Comparison of ENCODE assay signal across 20 cellular contexts in the genomic region with DNA sequence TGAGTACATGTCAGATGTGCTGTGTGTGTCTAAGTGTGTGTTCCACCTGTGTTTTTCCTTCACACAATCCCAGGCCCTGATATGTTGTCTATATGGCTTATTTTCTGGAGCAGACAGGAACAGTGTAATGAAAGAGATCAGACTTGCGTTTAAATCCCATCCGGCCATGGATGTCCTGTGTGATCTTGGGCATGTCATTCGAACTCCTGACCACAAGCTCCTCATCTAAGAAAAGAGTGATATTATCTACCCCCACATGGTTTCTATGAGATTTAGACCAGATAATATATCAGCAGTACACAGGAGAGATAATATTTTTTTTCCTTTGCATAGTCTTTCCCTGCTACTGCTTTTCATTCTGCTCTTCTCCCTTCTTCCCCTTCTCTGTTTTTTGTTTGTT. TPM values are rescaled to one million over a fixed set of nuclear protein-coding genes. Genes with fewer than 3 reads are reported as not detected.
DNase-seq lines count a peak whose midpoint lies in the region; ATAC-seq and TF ChIP-seq lines count a peak whose summit lies in the region.
"Had no signal": no experiment of that assay in that cellular context is flagged by ENCODE, and none has a peak within 500 bp of the region (broad histone marks: within the 10 kb centered on the region; RNA-seq: fewer than 3 reads in every experiment).

No MANE protein-coding gene starts in this region.

- POLR2A ChIA-PET in MCF 10A (lab: Yijun Ruan, JAX), result no interaction called here

- intact Hi-C loops in breast epithelium (cut with DNase I; ENCODE audit: low total_unique reads) (no loop called here), MCF 10A (cut with micrococcal nuclease) (no loop called here), Calu3 (cut with micrococcal nuclease; ENCODE audit: unreplicated experiment) (no loop called here)

- H3K27ac ChIP-seq in breast epithelium (peak overlapping the region; percentile 6 to 53), thymus (ENCODE audit: low read depth) (peak overlapping the region; percentile 84)
- H3K27ac ChIP-seq: cardiac muscle cell, right atrium auricular region had no signal

- 9% methylated on average over 3 of the region's 3 CpGs for WGBS in thymus

- H3K9me3 ChIP-seq in breast epithelium (no peaks in the 10 kb centered on the region), thymus (ENCODE audit: control insufficient read depth) (no peaks in the 10 kb centered on the region)
- H3K9me3 ChIP-seq: right atrium auricular region had no signal

- H3K4me1 Mint-ChIP-seq in MCF 10A (ENCODE audit: insufficient read depth, unreplicated experiment), result no peaks in the 10 kb centered on the region
- peaks cover 62% of the 10 kb centered on the region for H3K4me1 Mint-ChIP-seq in T-helper 1 cell treated with Interleukin-12 subunit alpha and Interleukin-12 subunit beta and Interleukin-4 antibody, amounts not matched to agents 30 μg/mL and 1 μg/mL, for 36 hours (ENCODE audit: low read depth)
- H3K4me1 Mint-ChIP-seq in effector memory CD8-positive, alpha-beta T cell (ENCODE audit: low read depth in 2 of 2), result peaks cover 66 to 75% of the 10 kb centered on the region in 2 donors
- no peaks in the 10 kb centered on the region for H3K4me1 Mint-ChIP-seq in Calu3 (ENCODE audit: low read depth, unreplicated experiment)

- H3K27me3 ChIP-seq in breast epithelium (no peaks in the 10 kb centered on the region), thymus (ENCODE audit: control insufficient read depth, insufficient read depth) (no peaks in the 10 kb centered on the region)
- H3K27me3 ChIP-seq: cardiac muscle cell, right atrium auricular region had no signal

- CTCF ChIA-PET in MCF 10A (lab: Yijun Ruan, JAX) (no interaction called here), Calu3 (lab: Charles Lee) (no interaction called here)

- H3K27ac Mint-ChIP-seq in MCF 10A (ENCODE audit: low read depth, unreplicated experiment) (no peak overlapping the region), Calu3 (ENCODE audit: unreplicated experiment) (no peak overlapping the region)
- peak overlapping the region; percentile 77 for H3K27ac Mint-ChIP-seq in T-helper 1 cell treated with Interleukin-12 subunit alpha and Interleukin-12 subunit beta and Interleukin-4 antibody, amounts not matched to agents 30 μg/mL and 1 μg/mL, for 36 hours
- peak overlapping the region; percentile 97 to 98 for H3K27ac Mint-ChIP-seq in effector memory CD8-positive, alpha-beta T cell
- H3K27ac Mint-ChIP-seq: endodermal cell had no signal

- no peak for DNase-seq in breast epithelium (ENCODE audit: low spot score in 2 of 2)
- DNase-seq in MCF 10A (ENCODE audit: unreplicated experiment), result no peak
- no peak for DNase-seq in effector memory CD8-positive, alpha-beta T cell
- DNase-seq in Calu3, result no peak
- no peak for DNase-seq in SIG-M5 (lab: John Stamatoyannopoulos, UW)
- DNase-seq: activated CD4-positive, alpha-beta T cell treated with anti-CD3 and anti-CD28 coated beads for 1 hour; activated gamma-delta T cell treated with Interleukin-2 at 50 U/mL for 16 hours; endodermal cell; foreskin melanocyte; GOT3; NCI-H1048; NCI-H774; RPMI8226; stimulated activated CD4-positive, alpha-beta T cell treated with anti-CD3 and anti-CD28 coated beads, Interleukin-1b, Interleukin-23, amount 100 ng/mL, for 48 hours had no signal

- no peaks in the 10 kb centered on the region for H3K36me3 Mint-ChIP-seq in MCF 10A (ENCODE audit: insufficient read depth, unreplicated experiment)
- peaks cover 44% of the 10 kb centered on the region for H3K36me3 Mint-ChIP-seq in T-helper 1 cell treated with Interleukin-12 subunit alpha and Interleukin-12 subunit beta and Interleukin-4 antibody, amounts not matched to agents 30 μg/mL and 1 μg/mL, for 36 hours (ENCODE audit: low read depth)
- H3K36me3 Mint-ChIP-seq in effector memory CD8-positive, alpha-beta T cell (ENCODE audit: insufficient read depth), result peaks cover 34% of the 10 kb centered on the region
- no peaks in the 10 kb centered on the region for H3K36me3 Mint-ChIP-seq in Calu3 (ENCODE audit: insufficient read depth, unreplicated experiment)

- peak; percentile 31 for ATAC-seq in effector memory CD8-positive, alpha-beta T cell (replicated peaks)
- no peak for ATAC-seq in HG03354 (IDR thresholded peaks at IDR 0.05; ENCODE audit: poor library complexity, severe bottlenecking, unreplicated experiment)

- BruUV-seq in MCF 10A (replicated peaks; lab: Mats Ljungman, UMichigan) (no TSS peak), Calu3 (replicated peaks; lab: Mats Ljungman, UMichigan) (no TSS peak)

- H3K4me3 Mint-ChIP-seq in MCF 10A (ENCODE audit: unreplicated experiment), result no peak overlapping the region
- peak overlapping the region; percentile 41 for H3K4me3 Mint-ChIP-seq in T-helper 1 cell treated with Interleukin-12 subunit alpha and Interleukin-12 subunit beta and Interleukin-4 antibody, amounts not matched to agents 30 μg/mL and 1 μg/mL, for 36 hours
- peak overlapping the region; percentile 53 to 66 for H3K4me3 Mint-ChIP-seq in effector memory CD8-positive, alpha-beta T cell
- no peak overlapping the region for H3K4me3 Mint-ChIP-seq in Calu3 (ENCODE audit: low read depth, unreplicated experiment)
- H3K4me3 Mint-ChIP-seq: endodermal cell had no signal

- H3K4me1 ChIP-seq in breast epithelium (no peaks in the 10 kb centered on the region), thymus (ENCODE audit: control insufficient read depth, insufficient read depth, low read length) (peaks cover 60% of the 10 kb centered on the region)
- H3K4me1 ChIP-seq: right atrium auricular region had no signal

- no peak for TF ChIP-seq POLR2A in breast epithelium (IDR thresholded peaks at IDR 0.05)

- H3K9me3 Mint-ChIP-seq in MCF 10A (ENCODE audit: unreplicated experiment) (no peaks in the 10 kb centered on the region), Calu3 (ENCODE audit: low read depth, unreplicated experiment) (no peaks in the 10 kb centered on the region)
- no peaks in the 10 kb centered on the region for H3K9me3 Mint-ChIP-seq in T-helper 1 cell treated with Interleukin-12 subunit alpha and Interleukin-12 subunit beta and Interleukin-4 antibody, amounts not matched to agents 30 μg/mL and 1 μg/mL, for 36 hours
- H3K9me3 Mint-ChIP-seq in effector memory CD8-positive, alpha-beta T cell, result no peaks in the 10 kb centered on the region
- H3K9me3 Mint-ChIP-seq: endodermal cell had no signal

- H3K36me3 ChIP-seq in breast epithelium (no peaks in the 10 kb centered on the region), thymus (ENCODE audit: control insufficient read depth, insufficient read depth) (peaks cover 3% of the 10 kb centered on the region)
- H3K36me3 ChIP-seq: cardiac muscle cell, right atrium auricular region had no signal

- H3K4me3 ChIP-seq in breast epithelium, result no peak overlapping the region
- no peak overlapping the region for H3K4me3 ChIP-seq in thymus (ENCODE audit: low read length)
- H3K4me3 ChIP-seq: cardiac muscle cell, right atrium auricular region had no signal

- H3K27me3 Mint-ChIP-seq in MCF 10A (ENCODE audit: insufficient read depth, unreplicated experiment) (no peaks in the 10 kb centered on the region), Calu3 (ENCODE audit: unreplicated experiment) (no peaks in the 10 kb centered on the region)
- no peaks in the 10 kb centered on the region for H3K27me3 Mint-ChIP-seq in T-helper 1 cell treated with Interleukin-12 subunit alpha and Interleukin-12 subunit beta and Interleukin-4 antibody, amounts not matched to agents 30 μg/mL and 1 μg/mL, for 36 hours (ENCODE audit: low read depth)
- no peaks in the 10 kb centered on the region for H3K27me3 Mint-ChIP-seq in effector memory CD8-positive, alpha-beta T cell

- TF ChIP-seq CTCF in breast epithelium (IDR thresholded peaks at IDR 0.05) (no peak), MCF 10A (IDR thresholded peaks at IDR 0.05; ENCODE audit: unreplicated experiment) (no peak), Calu3 (IDR thresholded peaks at IDR 0.05; ENCODE audit: unreplicated experiment) (no peak)

RNA-seq across cellular contexts. Expression of gene APBB1IP, which starts 37.3 kb away (rescaled TPM):
- total RNA-seq in breast epithelium, result 10 to 100 TPM in 1 of 3 donors, 1 to 10 TPM in 2; 3.5 to 30.1 (median 6.2) TPM
- total RNA-seq in MCF 10A (2022), result not detected in 2 replicates
- 40.0 TPM for polyA plus RNA-seq in thymus
- total RNA-seq in Calu3 (2022), result 1.5 and 1.9 TPM in 2 replicates
- total RNA-seq: cardiac muscle cell had no signal
- polyA plus RNA-seq: cardiac muscle cell, neural cell had no signal

Comparison
In these comparisons a context has a peak if more than half of its experiments do, and no peak if none do; other contexts are left out.
1. H3K27ac Mint-ChIP-seq: peak in T-helper 1 cell treated with Interleukin-12 subunit alpha and Interleukin-12 subunit beta and Interleukin-4 antibody, amounts not matched to agents 30 μg/mL and 1 μg/mL, for 36 hours (single experiment) and effector memory CD8-positive, alpha-beta T cell (2 of 2); none in MCF 10A (single experiment) and Calu3 (single experiment).
2. H3K4me3 Mint-ChIP-seq: peak in T-helper 1 cell treated with Interleukin-12 subunit alpha and Interleukin-12 subunit beta and Interleukin-4 antibody, amounts not matched to agents 30 μg/mL and 1 μg/mL, for 36 hours (single experiment) and effector memory CD8-positive, alpha-beta T cell (2 of 2); none in MCF 10A (single experiment) and Calu3 (single experiment).